1 cellular context compared by ENCODE assay signal in genomic region chr17:8392274-8392673, GRCh38.
A peak's percentile ranks its signal among the peaks of the same experiment; 100 is the strongest.
TF ChIP-seq lines count a peak whose summit lies in the region.

No MANE protein-coding gene starts in this region.

TF ChIP-seq in WTC11, 78 proteins besides CTCF, POLR2A, EP300 and RAD21:
- no peak for TF ChIP-seq CREB1 (CRISPR knock-in tag; IDR thresholded peaks at IDR 0.05)
- TF ChIP-seq, protein P1, sequence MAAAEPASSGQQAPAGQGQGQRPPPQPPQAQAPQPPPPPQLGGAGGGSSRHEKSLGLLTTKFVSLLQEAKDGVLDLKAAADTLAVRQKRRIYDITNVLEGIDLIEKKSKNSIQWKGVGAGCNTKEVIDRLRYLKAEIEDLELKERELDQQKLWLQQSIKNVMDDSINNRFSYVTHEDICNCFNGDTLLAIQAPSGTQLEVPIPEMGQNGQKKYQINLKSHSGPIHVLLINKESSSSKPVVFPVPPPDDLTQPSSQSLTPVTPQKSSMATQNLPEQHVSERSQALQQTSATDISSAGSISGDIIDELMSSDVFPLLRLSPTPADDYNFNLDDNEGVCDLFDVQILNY (CRISPR knock-in tag; IDR thresholded peaks at IDR 0.05) = no peak
- TF ChIP-seq TEAD1 (CRISPR knock-in tag; IDR thresholded peaks at IDR 0.05) = no peak
- TF ChIP-seq FOXJ3 (CRISPR knock-in tag; IDR thresholded peaks at IDR 0.05; ENCODE audit: borderline replicate concordance) = no peak
- TF ChIP-seq CBFB (CRISPR knock-in tag; IDR thresholded peaks at IDR 0.05; ENCODE audit: low read depth) = no peak
- TF ChIP-seq, protein P2, sequence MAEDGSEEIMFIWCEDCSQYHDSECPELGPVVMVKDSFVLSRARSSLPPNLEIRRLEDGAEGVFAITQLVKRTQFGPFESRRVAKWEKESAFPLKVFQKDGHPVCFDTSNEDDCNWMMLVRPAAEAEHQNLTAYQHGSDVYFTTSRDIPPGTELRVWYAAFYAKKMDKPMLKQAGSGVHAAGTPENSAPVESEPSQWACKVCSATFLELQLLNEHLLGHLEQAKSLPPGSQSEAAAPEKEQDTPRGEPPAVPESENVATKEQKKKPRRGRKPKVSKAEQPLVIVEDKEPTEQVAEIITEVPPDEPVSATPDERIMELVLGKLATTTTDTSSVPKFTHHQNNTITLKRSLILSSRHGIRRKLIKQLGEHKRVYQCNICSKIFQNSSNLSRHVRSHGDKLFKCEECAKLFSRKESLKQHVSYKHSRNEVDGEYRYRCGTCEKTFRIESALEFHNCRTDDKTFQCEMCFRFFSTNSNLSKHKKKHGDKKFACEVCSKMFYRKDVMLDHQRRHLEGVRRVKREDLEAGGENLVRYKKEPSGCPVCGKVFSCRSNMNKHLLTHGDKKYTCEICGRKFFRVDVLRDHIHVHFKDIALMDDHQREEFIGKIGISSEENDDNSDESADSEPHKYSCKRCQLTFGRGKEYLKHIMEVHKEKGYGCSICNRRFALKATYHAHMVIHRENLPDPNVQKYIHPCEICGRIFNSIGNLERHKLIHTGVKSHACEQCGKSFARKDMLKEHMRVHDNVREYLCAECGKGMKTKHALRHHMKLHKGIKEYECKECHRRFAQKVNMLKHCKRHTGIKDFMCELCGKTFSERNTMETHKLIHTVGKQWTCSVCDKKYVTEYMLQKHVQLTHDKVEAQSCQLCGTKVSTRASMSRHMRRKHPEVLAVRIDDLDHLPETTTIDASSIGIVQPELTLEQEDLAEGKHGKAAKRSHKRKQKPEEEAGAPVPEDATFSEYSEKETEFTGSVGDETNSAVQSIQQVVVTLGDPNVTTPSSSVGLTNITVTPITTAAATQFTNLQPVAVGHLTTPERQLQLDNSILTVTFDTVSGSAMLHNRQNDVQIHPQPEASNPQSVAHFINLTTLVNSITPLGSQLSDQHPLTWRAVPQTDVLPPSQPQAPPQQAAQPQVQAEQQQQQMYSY (CRISPR knock-in tag; IDR thresholded peaks at IDR 0.05) = peak; percentile 97
TF ChIP-seq in WTC11: peak in this region for 1.
